8 cellular contexts compared by ENCODE assay signal in genomic region chr15:76996526-76997401, GRCh38. TPM values are rescaled to one million over a fixed set of nuclear protein-coding genes. Genes with fewer than 3 reads are reported as not detected.
A peak's percentile ranks its signal among the peaks of the same experiment; 100 is the strongest.
DNase-seq lines count a peak whose midpoint lies in the region; ATAC-seq and TF ChIP-seq lines count a peak whose summit lies in the region.

No MANE protein-coding gene starts in this region.

- no peaks in the 10 kb centered on the region for H3K9me3 Mint-ChIP-seq in IgD-negative memory B cell

- TF ChIP-seq CTCF in cardiac muscle cell (IDR thresholded peaks at IDR 0.05; ENCODE audit: low read depth, low read length): peak; percentile 8

- H3K9me3 ChIP-seq in cardiac muscle cell (ENCODE audit: low read depth): no peaks in the 10 kb centered on the region

- H3K4me3 Mint-ChIP-seq in IgD-negative memory B cell: peak overlapping the region; percentile 65 to 95 (median 88)

- peaks cover 5% of the 10 kb centered on the region for H3K36me3 Mint-ChIP-seq in IgD-negative memory B cell

- ATAC-seq in HG03571 (IDR thresholded peaks at IDR 0.05; ENCODE audit: unreplicated experiment): no peak

- H3K36me3 ChIP-seq in cardiac muscle cell: no peaks in the 10 kb centered on the region

- peaks cover 33 to 39% (median 38%) of the 10 kb centered on the region in 3 donors for H3K4me1 Mint-ChIP-seq in IgD-negative memory B cell

- DNase-seq in activated T-cell treated with anti-CD3 and anti-CD28 coated beads for 48 hours (ENCODE audit: low read depth): peak; percentile 61
- DNase-seq in cardiac muscle cell (ENCODE audit: low read depth in 1 of 2, low spot score in 1 of 2): peak in 1 of 2 donors; percentile 57
- peak; percentile 77 for DNase-seq in stimulated activated CD8-positive, alpha-beta memory T cell treated with anti-CD3 and anti-CD28 coated beads, Interleukin-4, amount 100 ng/mL, for 48 hours
- DNase-seq in NCI-H748 treated with DMSO at 0.1 percent for 48 hours (lab: John Stamatoyannopoulos, UW): no peak
- no peak for DNase-seq in NCI-H146 (lab: John Stamatoyannopoulos, UW)
- DNase-seq in NCI-H187 (lab: John Stamatoyannopoulos, UW): no peak

- no peak overlapping the region for H3K27ac Mint-ChIP-seq in IgD-negative memory B cell

- H3K27me3 ChIP-seq in cardiac muscle cell: no peaks in the 10 kb centered on the region

- H3K27ac ChIP-seq in cardiac muscle cell: no peak overlapping the region

- H3K27me3 Mint-ChIP-seq in IgD-negative memory B cell: no peaks in the 10 kb centered on the region

- no peak overlapping the region for H3K4me3 ChIP-seq in cardiac muscle cell

- H3K4me1 ChIP-seq in cardiac muscle cell (ENCODE audit: low read depth): no peaks in the 10 kb centered on the region

RNA-seq across cellular contexts. Expression of gene PSTPIP1, which starts 1.8 kb away (rescaled TPM):
- polyA plus RNA-seq in IgD-negative memory B cell (37.3 TPM), cardiac muscle cell (0.26 and 0.55 TPM in 2 replicates)
- total RNA-seq in cardiac muscle cell: 0.63 TPM in 1 of 2 replicates, not detected in the other

Comparison
In these comparisons a context has a peak if more than half of its experiments do, and no peak if none do; other contexts are left out.
1. DNase-seq: peak in activated T-cell treated with anti-CD3 and anti-CD28 coated beads for 48 hours (single experiment) and stimulated activated CD8-positive, alpha-beta memory T cell treated with anti-CD3 and anti-CD28 coated beads, Interleukin-4, amount 100 ng/mL, for 48 hours (single experiment); none in NCI-H748 treated with DMSO at 0.1 percent for 48 hours (single experiment), NCI-H146 (single experiment) and NCI-H187 (0 of 2).
2. RNA of gene PSTPIP1, which starts 1.8 kb away (polyA plus RNA-seq): 37.3 TPM in IgD-negative memory B cell (single experiment); 0.26 to 0.55 TPM in cardiac muscle cell; every median in the first group is over 10 times any median in the second.